ENCODE assay signal across 22 cellular contexts in the genomic region with DNA sequence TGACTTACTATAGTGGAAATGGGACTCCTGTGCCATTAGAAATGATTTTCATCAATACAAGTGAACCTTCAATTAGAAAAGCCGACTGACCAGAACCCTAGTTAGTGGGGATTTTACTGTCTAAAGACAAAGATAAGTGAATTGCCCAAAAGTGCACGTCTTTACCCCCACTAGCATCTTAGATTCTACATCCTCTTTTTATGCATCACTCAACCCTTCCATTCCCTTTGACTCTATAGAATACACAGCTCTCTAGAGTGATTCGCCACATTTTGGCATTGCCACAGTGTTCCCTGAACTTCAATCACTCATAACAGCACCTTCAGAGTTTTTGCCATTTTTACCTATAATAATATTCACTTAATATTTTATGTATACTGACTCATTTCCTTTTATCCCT.
"Had no signal": no experiment of that assay in that cellular context is flagged by ENCODE, and none has a peak within 500 bp of the region (broad histone marks: within the 10 kb centered on the region; RNA-seq: fewer than 3 reads in every experiment).

No MANE protein-coding gene starts in this region.

- H3K36me3 Mint-ChIP-seq: activated CD4-positive, alpha-beta memory T cell treated with anti-CD3 and anti-CD28 coated beads for 36 hours; WTC11 had no signal

- H3K27me3 ChIP-seq: brain microvascular endothelial cell had no signal

- H3K4me3 Mint-ChIP-seq: activated CD4-positive, alpha-beta memory T cell treated with anti-CD3 and anti-CD28 coated beads for 36 hours; activated CD4-positive, alpha-beta T cell treated with anti-CD3 and anti-CD28 coated beads, Interleukin-2, amount 10 ng/mL, durations not matched to agents 7 days and 5 days; activated naive CD4-positive, alpha-beta T cell treated with anti-CD3 and anti-CD28 coated beads for 36 hours; activated naive CD8-positive, alpha-beta T cell; activated T-helper 17 cell treated with anti-CD3 and anti-CD28 coated beads, Interleukin-2, amount 50 U/mL, for 72 hours; T-helper 17 cell; WTC11 had no signal

- ATAC-seq: activated T-helper 17 cell treated with anti-CD3 and anti-CD28 coated beads, Interleukin-2, amount 50 U/mL, for 72 hours; T-helper 17 cell; WTC11 had no signal

- DNase-seq: activated CD4-positive, alpha-beta memory T cell treated with anti-CD3 and anti-CD28 coated beads for 36 hours; activated CD4-positive, alpha-beta T cell treated with anti-CD3 and anti-CD28 coated beads, Interleukin-2, amount 10 ng/mL, durations not matched to agents 7 days and 5 days; activated CD8-positive, alpha-beta memory T cell treated with anti-CD3 and anti-CD28 coated beads for 24 hours; activated gamma-delta T cell; activated naive CD4-positive, alpha-beta T cell treated with anti-CD3 and anti-CD28 coated beads for 36 hours; activated T-cell treated with anti-CD3 and anti-CD28 coated beads for 4 hours; activated T-cell treated with anti-CD3 and anti-CD28 coated beads, Interleukin-2, amount 50 U/mL, for 48 hours; brain microvascular endothelial cell; cerebellar nuclear complex; MM.1S; NCI-H1105 treated with DMSO at 0.1 percent for 48 hours; NCI-H1436 treated with DMSO at 0.1 percent for 48 hours; NCI-H187; NCI-H2081; NCI-H510A treated with DMSO at 0.1 percent for 48 hours; SIG-M5; T-helper 17 cell; T-helper 9 cell had no signal

- H3K9me3 Mint-ChIP-seq: activated CD4-positive, alpha-beta memory T cell treated with anti-CD3 and anti-CD28 coated beads for 36 hours; activated naive CD4-positive, alpha-beta T cell treated with anti-CD3 and anti-CD28 coated beads for 36 hours; activated T-helper 17 cell treated with anti-CD3 and anti-CD28 coated beads, Interleukin-2, amount 50 U/mL, for 72 hours; WTC11 had no signal

- H3K36me3 ChIP-seq: brain microvascular endothelial cell, cardiac muscle cell had no signal

- H3K27ac Mint-ChIP-seq: activated CD4-positive, alpha-beta memory T cell treated with anti-CD3 and anti-CD28 coated beads for 36 hours; activated CD4-positive, alpha-beta T cell treated with anti-CD3 and anti-CD28 coated beads, Interleukin-2, amount 10 ng/mL, durations not matched to agents 7 days and 5 days; activated naive CD4-positive, alpha-beta T cell treated with anti-CD3 and anti-CD28 coated beads for 36 hours; activated naive CD8-positive, alpha-beta T cell; activated T-helper 17 cell treated with anti-CD3 and anti-CD28 coated beads, Interleukin-2, amount 50 U/mL, for 72 hours; WTC11 had no signal

- H3K4me3 ChIP-seq: cardiac muscle cell had no signal

- H3K27ac ChIP-seq: brain microvascular endothelial cell, cardiac muscle cell had no signal
